ENCODE assay signal across 17 cellular contexts in the genomic region with DNA sequence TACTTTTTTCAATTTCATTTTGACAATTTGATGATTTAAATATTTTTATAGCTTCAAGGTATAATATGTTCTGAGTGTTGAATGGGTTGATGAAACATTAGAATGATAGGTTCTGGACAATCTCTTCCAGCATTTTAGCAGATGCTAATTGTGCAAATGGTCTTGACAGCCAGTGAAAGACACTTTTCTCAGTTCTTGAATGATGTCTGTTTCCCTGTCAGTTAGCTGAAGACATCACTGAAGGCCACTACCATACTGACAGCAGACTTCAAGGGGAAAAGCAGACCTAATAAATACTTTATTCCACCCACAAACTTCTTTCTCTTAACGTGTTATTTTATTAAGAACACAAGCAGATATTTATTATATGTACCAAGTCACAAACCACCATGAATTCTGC.
DNase-seq lines count a peak whose midpoint lies in the region; ATAC-seq and TF ChIP-seq lines count a peak whose summit lies in the region.
"Had no signal": no experiment of that assay in that cellular context is flagged by ENCODE, and none has a peak within 500 bp of the region (broad histone marks: within the 10 kb centered on the region; RNA-seq: fewer than 3 reads in every experiment).

No MANE protein-coding gene starts in this region.

- peaks cover 10% of the 10 kb centered on the region for H3K9me3 Mint-ChIP-seq in stimulated activated effector memory CD8-positive, alpha-beta T cell treated with anti-CD3 and anti-CD28 coated beads, Interleukin-12 subunit alpha, Interleukin-12 subunit beta, amount 100 ng/mL, for 72 hours

- TF ChIP-seq POLR2A in IMR-90 (IDR thresholded peaks at IDR 0.05; ENCODE audit: low read depth, low read length): no peak

- H2BK120ac ChIP-seq in IMR-90 (ENCODE audit: low read depth, low read length): no peak overlapping the region

- intact Hi-C loops in IMR-90 (cut with micrococcal nuclease): no loop called here

- TF ChIP-seq CTCF in IMR-90 (conservative IDR thresholded peaks at IDR 0.05; ENCODE audit: low read depth, low read length) (no peak), MM.1S (IDR thresholded peaks at IDR 0.05; ENCODE audit: low read length) (no peak), SU-DHL-6 (IDR thresholded peaks at IDR 0.05; ENCODE audit: insufficient read depth, low read length, poor library complexity, severe bottlenecking) (no peak), osteoblast (IDR thresholded peaks at IDR 0.05; ENCODE audit: extremely low read depth, low read depth, low read length) (no peak)

- H3K79me2 ChIP-seq in MM.1S (ENCODE audit: low read length) (no peaks in the 10 kb centered on the region), SU-DHL-6 (ENCODE audit: insufficient read depth, low read length) (no peaks in the 10 kb centered on the region), osteoblast (ENCODE audit: insufficient read depth, low read length) (no peaks in the 10 kb centered on the region)

- H4K20me1 ChIP-seq in IMR-90 (ENCODE audit: insufficient read depth, low read length) (no peaks in the 10 kb centered on the region), MM.1S (ENCODE audit: insufficient read depth, low read length) (no peaks in the 10 kb centered on the region), SU-DHL-6 (ENCODE audit: low read depth, low read length) (no peaks in the 10 kb centered on the region), osteoblast (ENCODE audit: insufficient read depth, low read length) (no peaks in the 10 kb centered on the region)

- H3K27ac ChIP-seq in IMR-90 (ENCODE audit: insufficient read depth, low read length) (no peak overlapping the region), MM.1S (ENCODE audit: low read length) (no peak overlapping the region), SU-DHL-6 (ENCODE audit: low read depth, low read length) (no peak overlapping the region), osteoblast (ENCODE audit: low read depth, low read length) (no peak overlapping the region)
- H3K27ac ChIP-seq: GM23248 had no signal

- WGBS in IMR-90 (ENCODE audit: extremely low coverage in 2 of 2, insufficient read length in 1 of 2), 2 experiments: no CpG with 5 or more reads among the region's 1 CpG

- POLR2A ChIA-PET in IMR-90 (lab: Charles Lee; ENCODE audit: unreplicated experiment): no interaction called here

- H3K9me1 ChIP-seq in IMR-90 (ENCODE audit: insufficient read depth, low read length): no peaks in the 10 kb centered on the region

- no peak overlapping the region for H3K18ac ChIP-seq in IMR-90 (ENCODE audit: low read depth, low read length)

- in situ Hi-C loops in IMR-90 (cut with MboI; ENCODE audit: low sequenced_read_pairs): no loop called here

- H3K4ac ChIP-seq in IMR-90 (ENCODE audit: low read depth, low read length): no peak overlapping the region

- H4K8ac ChIP-seq in IMR-90 (ENCODE audit: low read depth in 2 of 2, low read length in 2 of 2): no peak overlapping the region

- no peak overlapping the region for H2BK20ac ChIP-seq in IMR-90 (ENCODE audit: low read depth, low read length)

- H3K9me2 ChIP-seq in MM.1S (replicated peaks; ENCODE audit: insufficient read depth, low read length): no peaks in the 10 kb centered on the region
- no peaks in the 10 kb centered on the region for H3K9me2 ChIP-seq in SU-DHL-6 (replicated peaks; ENCODE audit: insufficient read depth, low read length)

- DNase-seq in IMR-90 (no peak), MM.1S (no peak), osteoblast (ENCODE audit: insufficient read length, low spot score, missing footprints) (no peak), NCI-H2196 treated with DMSO at 0.1 percent for 48 hours (lab: John Stamatoyannopoulos, UW; ENCODE audit: unreplicated experiment) (no peak), SHP77 (lab: John Stamatoyannopoulos, UW) (no peak)
- no peak for DNase-seq in stimulated activated effector memory CD8-positive, alpha-beta T cell treated with anti-CD3 and anti-CD28 coated beads, Interleukin-12 subunit alpha, Interleukin-12 subunit beta, amount 100 ng/mL, for 72 hours (ENCODE audit: low spot score in 2 of 2)
- DNase-seq: C1 segment of cervical spinal cord; Caco-2; CD4-positive, alpha-beta memory T cell; DMS153; DMS79 treated with DMSO at 0.1 percent for 48 hours; GF-D8; GM23248; H7; HCEC 1CT had no signal

- no peaks in the 10 kb centered on the region for H3K4me1 Mint-ChIP-seq in stimulated activated effector memory CD8-positive, alpha-beta T cell treated with anti-CD3 and anti-CD28 coated beads, Interleukin-12 subunit alpha, Interleukin-12 subunit beta, amount 100 ng/mL, for 72 hours
- H3K4me1 Mint-ChIP-seq: CD4-positive, alpha-beta memory T cell had no signal

- H3K4me2 ChIP-seq in IMR-90 (ENCODE audit: low read depth, low read length) (peak overlapping the region; percentile 10; the same call in 1 of the 2 replicates), MM.1S (ENCODE audit: low read depth, low read length) (peak overlapping the region; percentile 22; the same call in 1 of the 2 replicates), SU-DHL-6 (ENCODE audit: low read depth, low read length, poor library complexity, severe bottlenecking) (peak overlapping the region; percentile 14), osteoblast (ENCODE audit: insufficient read depth, low read length) (peak overlapping the region; percentile 2)

- H2AFZ ChIP-seq in IMR-90 (replicated peaks; ENCODE audit: low read length, poor library complexity) (no peak overlapping the region), MM.1S (ENCODE audit: low read length) (0 out of 2 replicates have a peak overlapping the region, but pooled peaks have one; percentile 5), SU-DHL-6 (ENCODE audit: low read depth, low read length, severe bottlenecking) (no peak overlapping the region), osteoblast (ENCODE audit: low read length) (no peak overlapping the region)
- H2AFZ ChIP-seq: GM23248 had no signal

- H3K4me3 Mint-ChIP-seq in stimulated activated effector memory CD8-positive, alpha-beta T cell treated with anti-CD3 and anti-CD28 coated beads, Interleukin-12 subunit alpha, Interleukin-12 subunit beta, amount 100 ng/mL, for 72 hours: no peak overlapping the region
- H3K4me3 Mint-ChIP-seq: CD4-positive, alpha-beta memory T cell had no signal

- no peaks in the 10 kb centered on the region for H3K79me1 ChIP-seq in IMR-90 (ENCODE audit: low read depth in 1 of 2, low read length in 2 of 2)

- H2BK15ac ChIP-seq in IMR-90 (ENCODE audit: low read depth, low read length): no peak overlapping the region

- no peak overlapping the region for H2BK5ac ChIP-seq in IMR-90 (ENCODE audit: low read depth, low read length, poor library complexity, severe bottlenecking)

- no peaks in the 10 kb centered on the region for H3K36me3 ChIP-seq in IMR-90 (ENCODE audit: control insufficient read depth, insufficient read depth, low read length)
- H3K36me3 ChIP-seq in MM.1S (replicated peaks; ENCODE audit: insufficient read depth, low read length): no peaks in the 10 kb centered on the region
- no peaks in the 10 kb centered on the region for H3K36me3 ChIP-seq in SU-DHL-6 (ENCODE audit: low read length)
- no peaks in the 10 kb centered on the region for H3K36me3 ChIP-seq in osteoblast (ENCODE audit: insufficient read depth, low read length)

- no peak overlapping the region for H3K14ac ChIP-seq in IMR-90 (replicated peaks; ENCODE audit: low read depth, low read length)

- no peak for TF ChIP-seq RAD21 in IMR-90 (IDR thresholded peaks at IDR 0.05; ENCODE audit: low read length)

- H3K27me3 ChIP-seq in IMR-90 (ENCODE audit: control insufficient read depth, insufficient read depth, low read length): no peaks in the 10 kb centered on the region
- H3K27me3 ChIP-seq in MM.1S (replicated peaks; ENCODE audit: insufficient read depth, low read length): no peaks in the 10 kb centered on the region
- H3K27me3 ChIP-seq in SU-DHL-6 (ENCODE audit: low read length): no peaks in the 10 kb centered on the region
- H3K27me3 ChIP-seq in osteoblast (ENCODE audit: insufficient read depth, low read length): no peaks in the 10 kb centered on the region

- H2AK5ac ChIP-seq in IMR-90 (ENCODE audit: low read depth, low read length): no peak overlapping the region

- no peak overlapping the region for H3K27ac Mint-ChIP-seq in stimulated activated effector memory CD8-positive, alpha-beta T cell treated with anti-CD3 and anti-CD28 coated beads, Interleukin-12 subunit alpha, Interleukin-12 subunit beta, amount 100 ng/mL, for 72 hours
- H3K27ac Mint-ChIP-seq: CD4-positive, alpha-beta memory T cell had no signal

- no TSS peak for BruUV-seq in IMR-90 (replicated peaks; lab: Mats Ljungman, UMichigan)

- no peak overlapping the region for H3K4me3 ChIP-seq in IMR-90 (ENCODE audit: insufficient read depth, low read depth, low read length)
- H3K4me3 ChIP-seq in MM.1S (ENCODE audit: low read length): no peak overlapping the region
- H3K4me3 ChIP-seq in SU-DHL-6 (ENCODE audit: insufficient read depth, low read length, poor library complexity, severe bottlenecking): no peak overlapping the region
- no peak overlapping the region for H3K4me3 ChIP-seq in osteoblast (ENCODE audit: insufficient read depth, low read length)
- H3K4me3 ChIP-seq: GM23248 had no signal

- H4K5ac ChIP-seq in IMR-90 (ENCODE audit: low read depth, low read length): no peak overlapping the region

- no peak overlapping the region for H4K91ac ChIP-seq in IMR-90 (ENCODE audit: insufficient read depth, low read depth, low read length)

- no peak overlapping the region for H3K23ac ChIP-seq in IMR-90 (ENCODE audit: low read depth, low read length)

- H3F3A ChIP-seq in MM.1S (ENCODE audit: insufficient read depth, low read length) (no peaks in the 10 kb centered on the region), SU-DHL-6 (ENCODE audit: insufficient read depth) (no peaks in the 10 kb centered on the region)

- dilution Hi-C loops in IMR-90 (cut with HindIII; ENCODE audit: low sequenced_read_pairs, unreplicated experiment): no loop called here

- peaks cover 2% of the 10 kb centered on the region; the same call in 1 of the 2 replicates for H3K4me1 ChIP-seq in IMR-90 (ENCODE audit: control insufficient read depth, insufficient read depth, low read length)
- H3K4me1 ChIP-seq in MM.1S (ENCODE audit: low read length): no peaks in the 10 kb centered on the region
- no peaks in the 10 kb centered on the region for H3K4me1 ChIP-seq in osteoblast (ENCODE audit: insufficient read depth, low read length)
- H3K4me1 ChIP-seq: Caco-2 had no signal

- no peak overlapping the region for H3K56ac ChIP-seq in IMR-90 (ENCODE audit: extremely low read depth, insufficient read depth, low read length)

- H2AK9ac ChIP-seq in IMR-90 (replicated peaks; ENCODE audit: low read depth, low read length, poor library complexity): no peak overlapping the region

- no peaks in the 10 kb centered on the region for H3K9me3 ChIP-seq in IMR-90 (ENCODE audit: control insufficient read depth, insufficient read depth, low read length)
- H3K9me3 ChIP-seq in MM.1S (replicated peaks; ENCODE audit: insufficient read depth, low read length): no peaks in the 10 kb centered on the region
- no peaks in the 10 kb centered on the region for H3K9me3 ChIP-seq in SU-DHL-6 (ENCODE audit: insufficient read depth, low read length)
- no peaks in the 10 kb centered on the region for H3K9me3 ChIP-seq in osteoblast (ENCODE audit: low read depth, low read length)
- H3K9me3 ChIP-seq: Caco-2 had no signal

- no peaks in the 10 kb centered on the region for H3K36me3 Mint-ChIP-seq in stimulated activated effector memory CD8-positive, alpha-beta T cell treated with anti-CD3 and anti-CD28 coated beads, Interleukin-12 subunit alpha, Interleukin-12 subunit beta, amount 100 ng/mL, for 72 hours
- H3K36me3 Mint-ChIP-seq: CD4-positive, alpha-beta memory T cell had no signal

- ATAC-seq in IMR-90 (ENCODE audit: low read depth): no peak
- ATAC-seq in stimulated activated effector memory CD8-positive, alpha-beta T cell treated with anti-CD3 and anti-CD28 coated beads, Interleukin-12 subunit alpha, Interleukin-12 subunit beta, amount 100 ng/mL, for 72 hours: no peak
- no peak for ATAC-seq in HG03342 (IDR thresholded peaks at IDR 0.05; ENCODE audit: unreplicated experiment)

- CTCF ChIA-PET in IMR-90 (lab: Yijun Ruan, JAX): no interaction called here

- no peak overlapping the region for H3K9ac ChIP-seq in IMR-90 (ENCODE audit: low read depth, low read length)
- H3K9ac ChIP-seq in MM.1S (ENCODE audit: low read length): no peak overlapping the region
- no peak overlapping the region for H3K9ac ChIP-seq in SU-DHL-6 (ENCODE audit: low read length)
- H3K9ac ChIP-seq: GM23248 had no signal
